8 cellular contexts compared by ENCODE assay signal in genomic region chr6:129709451-129709908, GRCh38. TPM values are rescaled to one million over a fixed set of nuclear protein-coding genes. Genes with fewer than 3 reads are reported as not detected.
DNase-seq lines count a peak whose midpoint lies in the region; ATAC-seq, FAIRE-seq and TF ChIP-seq lines count a peak whose summit lies in the region.

No MANE protein-coding gene starts in this region.

- peak overlapping the region; percentile 95 for H2BK15ac ChIP-seq in H1 (ENCODE audit: low read length)

- H3K79me1 ChIP-seq in H1 (ENCODE audit: low read depth, low read length), result no peaks in the 10 kb centered on the region

- H2AFZ ChIP-seq in PC-9 (peak overlapping the region; percentile 92), H1 (ENCODE audit: low read length) (peak overlapping the region; percentile 95; the same call in 1 of the 2 replicates)

- H2BK12ac ChIP-seq in H1 (ENCODE audit: low read depth, low read length), result 0 out of 2 replicates have a peak overlapping the region, but pooled peaks have one; percentile 53

- H3K79me2 ChIP-seq in PC-9 (ENCODE audit: low read depth), result no peaks in the 10 kb centered on the region
- H3K79me2 ChIP-seq in H1 (ENCODE audit: control insufficient read depth in 1 of 2, insufficient read depth in 2 of 2, low read length in 2 of 2), result no peaks in the 10 kb centered on the region

- 0 out of 2 replicates have a peak, but pooled peaks cover 4% of the 10 kb centered on the region for H3K23me2 ChIP-seq in H1 (ENCODE audit: low read depth, low read length)

- peaks cover 12% of the 10 kb centered on the region; the same call in 1 of the 2 replicates for H3F3A ChIP-seq in PC-9 (ENCODE audit: insufficient read depth, low read depth)

- H3K9me3 ChIP-seq in PC-9 (ENCODE audit: insufficient read depth, low read depth) (no peaks in the 10 kb centered on the region), H1 (ENCODE audit: insufficient read depth in 2 of 2, low read depth in 1 of 2, low read length in 1 of 2) (no peaks in the 10 kb centered on the region), mucosa of descending colon (no peaks in the 10 kb centered on the region)

- H3K9me2 ChIP-seq in PC-9 (ENCODE audit: insufficient read depth), result no peaks in the 10 kb centered on the region

- 11% methylated on average over 4 of the region's 4 CpGs; no CpG with 5 or more reads in 1 of the 2 experiments for WGBS in H1 (ENCODE audit: extremely low coverage in 1 of 2, insufficient coverage in 1 of 2, insufficient read length in 1 of 2, insufficient replicate concordance in 2 of 2, low coverage in 1 of 2, low lambda C conversion rate in 2 of 2, missing lambda C conversion rate in 1 of 2), 2 experiments

- H2AK5ac ChIP-seq in H1 (ENCODE audit: low read depth, low read length), result no peak overlapping the region

- peak overlapping the region; percentile 80 for H3K4me2 ChIP-seq in PC-9
- H3K4me2 ChIP-seq in H1 (ENCODE audit: insufficient read depth in 1 of 2, low read depth in 2 of 2, low read length in 2 of 2), result peak overlapping the region; percentile 83 to 93

- no peak overlapping the region for H4K91ac ChIP-seq in H1 (replicated peaks; ENCODE audit: insufficient read length, low read length)

- ATAC-seq in HG02798 (IDR thresholded peaks at IDR 0.05; ENCODE audit: poor library complexity, unreplicated experiment) (peak; percentile 49), mucosa of descending colon (peak; percentile 36)

- H3K4me3 ChIP-seq in PC-9 (peak overlapping the region; percentile 60), H1 (ENCODE audit: extremely low read depth in 1 of 4, insufficient read depth in 2 of 4, low read depth in 3 of 4, low read length in 4 of 4) (peak overlapping the region; percentile 46 to 68 (median 56)), mucosa of descending colon (peak overlapping the region; percentile 18)

- H3K14ac ChIP-seq in H1 (ENCODE audit: insufficient read length), result no peak overlapping the region

- no peak overlapping the region for H3K56ac ChIP-seq in H1 (replicated peaks; ENCODE audit: insufficient read length, low read depth, low read length)

- peak overlapping the region; percentile 72 for H3K27ac ChIP-seq in PC-9
- no peak overlapping the region for H3K27ac ChIP-seq in H1 (ENCODE audit: low read depth, low read length)

- no peak overlapping the region for H4K5ac ChIP-seq in H1 (ENCODE audit: insufficient read length, low read depth, low read length)

- no peak for TF ChIP-seq RAD21 in H1 (IDR thresholded peaks at IDR 0.05 in 1 of 2, conservative IDR thresholded peaks at IDR 0.05 in 1 of 2; ENCODE audit: low read depth in 2 of 2, low read length in 2 of 2)

- H4K20me1 ChIP-seq in PC-9 (ENCODE audit: insufficient read depth) (no peaks in the 10 kb centered on the region), H1 (replicated peaks in 1 of 2; ENCODE audit: control insufficient read depth in 1 of 2, insufficient read depth in 2 of 2, low read length in 2 of 2) (no peaks in the 10 kb centered on the region)

- BruUV-seq in PC-9 (replicated peaks; lab: Mats Ljungman, UMichigan), result TSS peak; percentile 78

- intact Hi-C loops in PC-9 (cut with micrococcal nuclease; ENCODE audit: unreplicated experiment) (loop anchor here (2.0 kb wide), 1 partner anchor 37 kb away; no protein-coding TSS in a partner anchor), mucosa of descending colon (cut with DNase I, micrococcal nuclease) (no loop called here)

- H3K4me1 ChIP-seq in PC-9 (replicated peaks; ENCODE audit: insufficient read depth) (peaks cover 27% of the 10 kb centered on the region), H1 (replicated peaks in 1 of 4; ENCODE audit: control insufficient read depth in 3 of 4, insufficient read depth in 4 of 4, low read length in 3 of 4) (peaks cover 0 to 9% (median under 1%) of the 10 kb centered on the region in 4 experiments; a peak in 1 of 7 replicates), mucosa of descending colon (ENCODE audit: low read depth) (peaks cover 20% of the 10 kb centered on the region)

- CTCF ChIA-PET in PC-9 (lab: Charles Lee) (no interaction called here), H1 (lab: Charles Lee; ENCODE audit: partially characterized antibody) (interaction anchor here (0.7 to 3.4 kb wide), 8 partner anchors 10 to 323 kb away, joined by 3 to 16 read pairs (median 3); no protein-coding TSS in a partner anchor)

- POLR2A ChIA-PET in PC-9 (lab: Charles Lee; ENCODE audit: unreplicated experiment), result interaction anchor here (0.6 to 1.0 kb wide), 4 partner anchors 17 to 64 kb away, joined by 3 to 9 read pairs (median 6); no protein-coding TSS in a partner anchor
- POLR2A ChIA-PET in H1 (lab: Charles Lee; ENCODE audit: partially characterized antibody), result interaction anchor here (0.7 kb wide), 1 partner anchor 10 kb away, joined by 3 read pairs; no protein-coding TSS in a partner anchor

- H3K27me3 ChIP-seq in PC-9 (ENCODE audit: insufficient read depth, low read depth) (no peaks in the 10 kb centered on the region), H1 (replicated peaks in 1 of 4; ENCODE audit: control insufficient read depth in 3 of 4, extremely low read depth in 1 of 4, insufficient read depth in 3 of 4, low read length in 3 of 4) (no peaks in the 10 kb centered on the region; a peak in 1 of 7 replicates)

- H2BK5ac ChIP-seq in H1 (ENCODE audit: low read depth, low read length), result peak overlapping the region; percentile 57; the same call in 1 of the 2 replicates

- no peak for TF ChIP-seq EP300 in H1 (IDR thresholded peaks at IDR 0.05; ENCODE audit: borderline replicate concordance in 1 of 2, low read depth in 2 of 2, low read length in 2 of 2)

- H3K36me3 ChIP-seq in PC-9 (ENCODE audit: low read depth) (no peaks in the 10 kb centered on the region), H1 (ENCODE audit: control insufficient read depth in 2 of 4, insufficient read depth in 4 of 4, low read length in 3 of 4) (no peaks in the 10 kb centered on the region), mucosa of descending colon (ENCODE audit: low read depth) (no peaks in the 10 kb centered on the region)

- no peak for FAIRE-seq in H1 (lab: Jason Lieb, UNC)
- FAIRE-seq in urothelium cell line (lab: Jason Lieb, UNC), result no peak

- peak; percentile 45 for DNase-seq in SIG-M5 treated with dmso at 0.1 percent for 504 hours (lab: John Stamatoyannopoulos, UW; ENCODE audit: unreplicated experiment)
- no peak for DNase-seq in SIG-M5 (lab: John Stamatoyannopoulos, UW)
- peak in 1 of 2 experiments; percentile 45 for DNase-seq in PC-9
- DNase-seq in H1 (ENCODE audit: low read depth in 1 of 2, low spot score in 2 of 2), result no peak
- DNase-seq in mucosa of descending colon, result peak in 1 of 3 donors; percentile 26
- no peak for DNase-seq in NCI-H2029 treated with DMSO at 0.1 percent for 48 hours (lab: John Stamatoyannopoulos, UW)
- DNase-seq in urothelium cell line (ENCODE audit: low spot score), result no peak

- TF ChIP-seq CTCF in PC-9 (conservative IDR thresholded peaks at IDR 0.05) (no peak), H1 (IDR thresholded peaks at IDR 0.05; ENCODE audit: control extremely low read depth in 1 of 3, insufficient read depth in 1 of 3, low read depth in 1 of 3, low read length in 3 of 3) (no peak), mucosa of descending colon (IDR thresholded peaks at IDR 0.05) (no peak)

- H4K8ac ChIP-seq in H1 (ENCODE audit: extremely low read depth, insufficient read depth, low read length), result no peak overlapping the region

- H3K23ac ChIP-seq in H1 (ENCODE audit: insufficient read length), result no peak overlapping the region

- H3K18ac ChIP-seq in H1 (ENCODE audit: extremely low read depth, low read length), result no peak overlapping the region

- no peak for TF ChIP-seq POLR2A in H1 (IDR thresholded peaks at IDR 0.05; ENCODE audit: control extremely low read depth in 1 of 2, low read depth in 2 of 2, low read length in 2 of 2)

- H2BK120ac ChIP-seq in H1 (replicated peaks; ENCODE audit: low read depth, low read length), result no peak overlapping the region

- H3K4ac ChIP-seq in H1 (replicated peaks; ENCODE audit: insufficient read length, low read depth, low read length), result no peak overlapping the region

- H2BK20ac ChIP-seq in H1 (ENCODE audit: low read length), result no peak overlapping the region

- peak overlapping the region in 1 of 4 experiments; percentile 45; a peak in 2 of 7 replicates for H3K9ac ChIP-seq in H1 (replicated peaks in 1 of 4; ENCODE audit: extremely low read depth in 1 of 4, low read depth in 3 of 4, low read length in 3 of 4)

TF ChIP-seq in H1, 55 proteins besides CTCF, POLR2A, EP300 and RAD21 (continues in another document):
- no peak for TF ChIP-seq CREB1 (IDR thresholded peaks at IDR 0.05)
- TF ChIP-seq POLR2AphosphoS5 (IDR thresholded peaks at IDR 0.05; ENCODE audit: low read depth, low read length), result no peak
- TF ChIP-seq POU5F1 (IDR thresholded peaks at IDR 0.05; ENCODE audit: low read depth, low read length), result no peak
- TF ChIP-seq JUN (IDR thresholded peaks at IDR 0.05; ENCODE audit: low read depth, low read length), result no peak
- no peak for TF ChIP-seq BCL11A (IDR thresholded peaks at IDR 0.05; ENCODE audit: low read depth in 2 of 2, low read length in 2 of 2)
- no peak for TF ChIP-seq TCF12 (IDR thresholded peaks at IDR 0.05; ENCODE audit: low read depth, low read length)
- TF ChIP-seq TEAD4 (IDR thresholded peaks at IDR 0.05; ENCODE audit: low read depth, low read length), result no peak
- TF ChIP-seq, protein P1, sequence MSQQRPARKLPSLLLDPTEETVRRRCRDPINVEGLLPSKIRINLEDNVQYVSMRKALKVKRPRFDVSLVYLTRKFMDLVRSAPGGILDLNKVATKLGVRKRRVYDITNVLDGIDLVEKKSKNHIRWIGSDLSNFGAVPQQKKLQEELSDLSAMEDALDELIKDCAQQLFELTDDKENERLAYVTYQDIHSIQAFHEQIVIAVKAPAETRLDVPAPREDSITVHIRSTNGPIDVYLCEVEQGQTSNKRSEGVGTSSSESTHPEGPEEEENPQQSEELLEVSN (IDR thresholded peaks at IDR 0.05), result no peak
- TF ChIP-seq SRF (IDR thresholded peaks at IDR 0.05; ENCODE audit: low read depth, low read length), result no peak
- no peak for TF ChIP-seq KDM5A (IDR thresholded peaks at IDR 0.05; ENCODE audit: low read length)
- TF ChIP-seq CHD2 (IDR thresholded peaks at IDR 0.05; ENCODE audit: low read length), result no peak
- TF ChIP-seq HDAC6 (IDR thresholded peaks at IDR 0.05; ENCODE audit: low read depth, low read length), result no peak
- TF ChIP-seq EGR1 (IDR thresholded peaks at IDR 0.05; ENCODE audit: borderline replicate concordance, low read depth, low read length), result no peak

RNA-seq across cellular contexts. Expression of gene ARHGAP18, which starts 0.5 kb away (rescaled TPM):
- total RNA-seq in PC-9 (2021), result 12.8 and 15.0 TPM in 2 replicates
- total RNA-seq in H1 (2021; fragmentation: NEBNext Ultra II Directional; extraction: Animal tissue kit (Norgen Biotek cat#: 25700)), result 4.2 and 4.5 TPM in 2 replicates
- 0.42 and 0.83 TPM in 2 replicates for polyA plus RNA-seq in H1 (2011; rRNA removed)
- polyA plus RNA-seq in H1 (2011; cell fraction: cytosol; rRNA removed), result 1.2 TPM
- polyA plus RNA-seq in H1 (2011; cell fraction: nucleus; rRNA removed), result 0.48 TPM
- polyA plus RNA-seq in H1 (2012, experiment 1 of 2), result 1.7 to 2.2 TPM (median 1.8 TPM) in 4 replicates
- 0.22 TPM for polyA plus RNA-seq in H1 (2012, experiment 2 of 2)
- 4.9 TPM for polyA plus RNA-seq in H1 (2013, experiment 1 of 2)
- polyA plus RNA-seq in H1 (2013, experiment 2 of 2), result 5.0 TPM
- 2.1 and 2.2 TPM in 2 replicates for polyA minus RNA-seq in H1 (2011; rRNA and poly(A)+ RNA removed)
- polyA minus RNA-seq in H1 (2011; cell fraction: cytosol; rRNA and poly(A)+ RNA removed), result 1.7 TPM
- polyA minus RNA-seq in H1 (2011; cell fraction: nucleus; rRNA and poly(A)+ RNA removed), result 3.5 TPM
- total RNA-seq in mucosa of descending colon, result 10 to 100 TPM; 17.6 to 24.3 (median 20.1) TPM
